ENCODE assay signal across 23 cellular contexts in genomic region chr2:45879406-45879805, GRCh38.
DNase-seq lines count a peak whose midpoint lies in the region; ATAC-seq and TF ChIP-seq lines count a peak whose summit lies in the region.
"Had no signal": no experiment of that assay in that cellular context is flagged by ENCODE, and none has a peak within 500 bp of the region (broad histone marks: within the 10 kb centered on the region; RNA-seq: fewer than 3 reads in every experiment).

No MANE protein-coding gene starts in this region.

- H3K4me1 ChIP-seq in OCI-LY3 (ENCODE audit: low read length) (peaks cover 3% of the 10 kb centered on the region; the same call in 1 of the 2 replicates), lower lobe of right lung (peaks cover 24% of the 10 kb centered on the region)
- H3K4me1 ChIP-seq: HAP-1, prostate gland had no signal

- H3K27me3 ChIP-seq in GM06990 (replicated peaks; ENCODE audit: control insufficient read depth, insufficient read depth, low read length): no peaks in the 10 kb centered on the region
- H3K27me3 ChIP-seq in OCI-LY3 (ENCODE audit: low read depth, low read length): no peaks in the 10 kb centered on the region
- H3K27me3 ChIP-seq in lower lobe of right lung (ENCODE audit: low read depth): no peaks in the 10 kb centered on the region

- H3K4me2 ChIP-seq in OCI-LY3 (ENCODE audit: low read length): no peak overlapping the region; the same call in 1 of the 2 replicates

- intact Hi-C loops in lower lobe of right lung (cut with DNase I): no loop called here

- no peak overlapping the region for H2AFZ ChIP-seq in OCI-LY3 (ENCODE audit: low read depth, low read length)

- no peaks in the 10 kb centered on the region for H3K79me2 ChIP-seq in OCI-LY3 (ENCODE audit: low read length)

- in situ Hi-C loops in GM13977 (cut with MboI; ENCODE audit: low pct_unique_long_range_greater_than_20kb, low sequenced_read_pairs, unreplicated experiment): no loop called here

- TF ChIP-seq CTCF in GM06990 (IDR thresholded peaks at IDR 0.05; ENCODE audit: insufficient read depth, low read length, poor library complexity, severe bottlenecking): peak; percentile 12
- peak; percentile 27 for TF ChIP-seq CTCF in GM13977 (IDR thresholded peaks at IDR 0.05; ENCODE audit: extremely low read depth, insufficient read depth, missing control alignments)
- TF ChIP-seq CTCF in OCI-LY3 (IDR thresholded peaks at IDR 0.05; ENCODE audit: low read depth, low read length): peak; percentile 48
- peak; percentile 11 for TF ChIP-seq CTCF in lower lobe of right lung (IDR thresholded peaks at IDR 0.05)

- H3K36me3 ChIP-seq in GM06990 (ENCODE audit: control insufficient read depth, insufficient read depth, low read length): no peaks in the 10 kb centered on the region
- H3K36me3 ChIP-seq in OCI-LY3 (replicated peaks; ENCODE audit: low read depth, low read length): peaks cover 4% of the 10 kb centered on the region
- no peaks in the 10 kb centered on the region for H3K36me3 ChIP-seq in lower lobe of right lung
- H3K36me3 ChIP-seq: HAP-1, prostate gland had no signal

- peaks cover 7% of the 10 kb centered on the region for H3K9me3 ChIP-seq in OCI-LY3 (ENCODE audit: insufficient read depth, low read length)
- peaks cover 12% of the 10 kb centered on the region for H3K9me3 ChIP-seq in lower lobe of right lung
- H3K9me3 ChIP-seq: prostate gland had no signal

- H3K27ac ChIP-seq in OCI-LY3 (ENCODE audit: low read length) (no peak overlapping the region), lower lobe of right lung (no peak overlapping the region)
- H3K27ac ChIP-seq: prostate gland had no signal

- H3K4me3 ChIP-seq in GM06990 (replicated peaks; ENCODE audit: low read depth, low read length) (no peak overlapping the region), OCI-LY3 (ENCODE audit: low read length) (no peak overlapping the region), lower lobe of right lung (no peak overlapping the region)
- H3K4me3 ChIP-seq: HAP-1, prostate gland had no signal

- DNase-seq in GM06990 (ENCODE audit: extremely low read depth, insufficient read length) (no peak), GM13977 (ENCODE audit: low spot score) (no peak), lower lobe of right lung (peak; percentile 52), hippocampal formation (lab: John Stamatoyannopoulos, UW) (no peak), NCI-H2029 treated with DMSO at 0.1 percent for 48 hours (lab: John Stamatoyannopoulos, UW) (no peak)
- DNase-seq: activated CD4-positive, alpha-beta memory T cell treated with anti-CD3 and anti-CD28 coated beads for 36 hours; activated naive CD4-positive, alpha-beta T cell treated with anti-CD3 and anti-CD28 coated beads, Interleukin-2, amount 10 ng/mL, durations not matched to agents 7 days and 5 days; activated T-cell treated with anti-CD3 and anti-CD28 coated beads, Interleukin-2, amount 50 U/mL, for 24 hours; AML-193; COR-L47; GF-D8; islet precursor cell; KG1; NCI-H2227 treated with DMSO at 0.1 percent for 48 hours; nephron progenitor cell; OCI-M1; SIG-M5; stimulated activated CD8-positive, alpha-beta memory T cell treated with anti-CD3 and anti-CD28 coated beads, Interleukin-4, amount 100 ng/mL, for 48 hours had no signal

- peak; percentile 58 to 67 for ATAC-seq in lower lobe of right lung
- ATAC-seq in HG03439 (IDR thresholded peaks at IDR 0.05; ENCODE audit: unreplicated experiment): no peak
- ATAC-seq in activated CD4-positive, CD25-positive, alpha-beta regulatory T cell treated with anti-CD3 and anti-CD28 coated beads, Interleukin-2, amount 50 U/mL, for 24 hours: no peak

- H4K20me1 ChIP-seq in OCI-LY3 (ENCODE audit: insufficient read depth, low read length): no peaks in the 10 kb centered on the region

- H3K9ac ChIP-seq in OCI-LY3 (ENCODE audit: low read length): no peak overlapping the region

Comparison
In these comparisons a context has a peak if more than half of its experiments do, and no peak if none do; other contexts are left out.
1. ATAC-seq: peak in lower lobe of right lung (2 of 2); none in HG03439 (single experiment) and activated CD4-positive, CD25-positive, alpha-beta regulatory T cell treated with anti-CD3 and anti-CD28 coated beads, Interleukin-2, amount 50 U/mL, for 24 hours (0 of 2).
2. Peak in every context shown above with its lines, with median percentiles within 50 percentile points of each other: CTCF ChIP-seq.